In the genomic region with DNA sequence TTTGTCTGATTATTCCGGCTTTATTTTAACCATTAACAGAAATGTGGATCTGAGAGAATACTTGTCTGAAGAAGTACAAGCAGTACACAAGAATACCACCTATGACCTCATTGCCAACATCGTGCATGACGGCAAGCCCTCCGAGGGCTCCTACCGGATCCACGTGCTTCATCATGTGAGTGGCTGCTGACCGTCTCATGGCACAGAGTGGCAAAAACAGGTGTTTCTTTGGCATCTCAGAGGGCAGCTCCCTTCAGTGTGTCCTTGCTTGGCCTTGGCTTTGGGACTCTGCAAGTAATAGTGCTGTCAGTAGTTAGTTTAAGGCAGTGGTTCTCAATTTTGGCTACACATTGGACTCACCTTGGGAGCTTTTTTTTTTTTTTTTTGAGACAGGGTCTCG, we compare ENCODE assay signal across 22 cellular contexts. TPM values are rescaled to one million over a fixed set of nuclear protein-coding genes. Genes with fewer than 3 reads are reported as not detected.
DNase-seq lines count a peak whose midpoint lies in the region; ATAC-seq and TF ChIP-seq lines count a peak whose summit lies in the region.
"Had no signal": no experiment of that assay in that cellular context is flagged by ENCODE, and none has a peak within 500 bp of the region (broad histone marks: within the 10 kb centered on the region; RNA-seq: fewer than 3 reads in every experiment).

No MANE protein-coding gene starts in this region.

- no peaks in the 10 kb centered on the region for H3K79me2 ChIP-seq in OCI-LY3 (ENCODE audit: low read length)

- peaks cover 11% of the 10 kb centered on the region for H4K20me1 ChIP-seq in OCI-LY3 (ENCODE audit: insufficient read depth, low read length)

- no peak overlapping the region; the same call in 1 of the 2 replicates for H3K9ac ChIP-seq in OCI-LY3 (ENCODE audit: low read length)

- DNase-seq in LHCN-M2 (ENCODE audit: low read depth): peak; percentile 45
- peak; percentile 89 for DNase-seq in myocyte (ENCODE audit: low read depth)
- peak; percentile 75 to 92 for DNase-seq in gastrocnemius medialis
- no peak for DNase-seq in GM13977 (ENCODE audit: low spot score)
- DNase-seq in COLO668 (lab: John Stamatoyannopoulos, UW; ENCODE audit: unreplicated experiment): no peak
- DNase-seq: C1 segment of cervical spinal cord; CD4-positive, alpha-beta memory T cell; DMS 273 treated with DMSO at 0.1 percent for 48 hours; DMS79; EL; GDM1; H9 had no signal

- in situ Hi-C loops in gastrocnemius medialis (cut with MboI; ENCODE audit: low sequenced_read_pairs in 4 of 4): loop anchor here in 3 of 4 donors (25.0 kb wide), 1 partner anchor 442 kb away; no protein-coding TSS in a partner anchor
- in situ Hi-C loops in GM13977 (cut with MboI; ENCODE audit: low pct_unique_long_range_greater_than_20kb, low sequenced_read_pairs, unreplicated experiment): no loop called here

- H3K27ac ChIP-seq in OCI-LY3 (ENCODE audit: low read length): 0 out of 2 replicates have a peak overlapping the region, but pooled peaks have one; percentile 15
- peak overlapping the region; percentile 77 to 92 (median 84) for H3K27ac ChIP-seq in gastrocnemius medialis

- peak in 1 of 2 donors; percentile 12 for TF ChIP-seq POLR2A in gastrocnemius medialis (IDR thresholded peaks at IDR 0.05)

- intact Hi-C loops in gastrocnemius medialis (cut with DNase I; ENCODE audit: low total_unique reads): loop anchor here (1.0 kb wide), 1 partner anchor 60 kb away; no protein-coding TSS in a partner anchor

- peaks cover 53% of the 10 kb centered on the region for H3K4me1 ChIP-seq in OCI-LY3 (ENCODE audit: low read length)
- peaks cover 8 to 11% of the 10 kb centered on the region in 2 donors for H3K4me1 ChIP-seq in gastrocnemius medialis

- no peaks in the 10 kb centered on the region for H3K27me3 ChIP-seq in OCI-LY3 (ENCODE audit: low read depth, low read length)
- H3K27me3 ChIP-seq in gastrocnemius medialis: no peaks in the 10 kb centered on the region

- peaks cover 77% of the 10 kb centered on the region for H3K36me3 ChIP-seq in OCI-LY3 (replicated peaks; ENCODE audit: low read depth, low read length)
- H3K36me3 ChIP-seq in gastrocnemius medialis: peaks cover 9 to 95% of the 10 kb centered on the region in 2 donors

- H3K4me2 ChIP-seq in OCI-LY3 (ENCODE audit: low read length): peak overlapping the region; percentile 25
- H3K4me2 ChIP-seq: GM23338 had no signal

- no peak overlapping the region for H2AFZ ChIP-seq in OCI-LY3 (ENCODE audit: low read depth, low read length)
- H2AFZ ChIP-seq: GM23338 had no signal

- H3K9me3 ChIP-seq in OCI-LY3 (ENCODE audit: insufficient read depth, low read length) (no peaks in the 10 kb centered on the region), gastrocnemius medialis (no peaks in the 10 kb centered on the region)

- no peak for TF ChIP-seq CTCF in OCI-LY3 (IDR thresholded peaks at IDR 0.05; ENCODE audit: low read depth, low read length)
- TF ChIP-seq CTCF in gastrocnemius medialis (IDR thresholded peaks at IDR 0.05 in 4 of 5, conservative IDR thresholded peaks at IDR 0.05 in 1 of 5): no peak
- TF ChIP-seq CTCF in GM13977 (IDR thresholded peaks at IDR 0.05; ENCODE audit: extremely low read depth, insufficient read depth, missing control alignments): no peak

- H3K4me3 ChIP-seq in OCI-LY3 (ENCODE audit: low read length) (no peak overlapping the region), gastrocnemius medialis (no peak overlapping the region)
- H3K4me3 ChIP-seq: GM12878, GM23338 had no signal

- ATAC-seq in gastrocnemius medialis: peak; percentile 93 to 98
- ATAC-seq in GM18870 (IDR thresholded peaks at IDR 0.05; ENCODE audit: unreplicated experiment): no peak
- no peak for ATAC-seq in HG03460 (IDR thresholded peaks at IDR 0.05; ENCODE audit: unreplicated experiment)
- ATAC-seq: GM12878, GM23338, HCT116 had no signal

RNA-seq across cellular contexts. Expression of a gene that starts 23.1 kb away (rescaled TPM):
- total RNA-seq in LHCN-M2 (2014; rRNA removed) (not detected in 2 replicates), myocyte (not detected in 2 replicates), gastrocnemius medialis (not detected)
- not detected for polyA plus RNA-seq in LHCN-M2 (2012)
- 0.08 TPM for polyA plus RNA-seq in myocyte (2012)
- total RNA-seq: A172; A673; CD4-positive, alpha-beta memory T cell; GM23338; H4; H9 had no signal
- polyA plus RNA-seq: BJ; CD4-positive, alpha-beta memory T cell had no signal

RNA-seq across cellular contexts. Expression of a gene that starts 28.9 kb away (rescaled TPM):
- total RNA-seq in LHCN-M2 (2014; rRNA removed): 68.3 and 92.4 TPM in 2 replicates
- polyA plus RNA-seq in LHCN-M2 (2012): 52.7 TPM
- total RNA-seq in myocyte: 47.7 and 81.2 TPM in 2 replicates
- polyA plus RNA-seq in myocyte (2012): 68.4 TPM
- total RNA-seq in gastrocnemius medialis: 100 to 1,000 TPM in 1 of 4 donors, 10 to 100 TPM in 3; 72.2 to 139 (median 92.1) TPM

RNA-seq across cellular contexts. Expression of a gene that starts 33.0 kb away (rescaled TPM):
- 9.4 and 15.7 TPM in 2 replicates for total RNA-seq in LHCN-M2 (2014; rRNA removed)
- polyA plus RNA-seq in LHCN-M2 (2012): 25.8 TPM
- 20.2 and 28.5 TPM in 2 replicates for total RNA-seq in myocyte
- polyA plus RNA-seq in myocyte (2012): 45.2 TPM
- total RNA-seq in gastrocnemius medialis: 10 to 100 TPM; 28.4 to 35.4 (median 32.3) TPM

RNA-seq across cellular contexts. Expression of a gene that starts 42.4 kb away (rescaled TPM):
- total RNA-seq in LHCN-M2 (2014; rRNA removed): 18.9 and 24.4 TPM in 2 replicates
- polyA plus RNA-seq in LHCN-M2 (2012): 39.2 TPM
- 22.7 and 24.9 TPM in 2 replicates for total RNA-seq in myocyte
- 66.8 TPM for polyA plus RNA-seq in myocyte (2012)
- total RNA-seq in gastrocnemius medialis: 100 to 1,000 TPM in 1 of 4 donors, 10 to 100 TPM in 3; 44.4 to 102 (median 80.7) TPM

RNA-seq across cellular contexts. Expression of a gene that starts 49.2 kb away (rescaled TPM):
- not detected in 2 replicates for total RNA-seq in LHCN-M2 (2014; rRNA removed)
- polyA plus RNA-seq in LHCN-M2 (2012): not detected
- total RNA-seq in myocyte: 1.4 TPM in 1 of 2 replicates, not detected in the other
- polyA plus RNA-seq in myocyte (2012): 0.14 TPM
- 10 to 100 TPM in 2 of 4 donors, 1 to 10 TPM in 2; 3.6 to 36.1 (median 12.0) TPM for total RNA-seq in gastrocnemius medialis
- total RNA-seq: A172, A673, GM23338, H4, H9 had no signal
- polyA plus RNA-seq: BJ, GM23338 had no signal

Comparison
In these comparisons a context has a peak if more than half of its experiments do, and no peak if none do; other contexts are left out.
1. DNase-seq: peak in LHCN-M2 (single experiment), myocyte (single experiment) and gastrocnemius medialis (2 of 2); none in GM13977 (single experiment) and COLO668 (single experiment).
2. ATAC-seq: peak in gastrocnemius medialis (2 of 2); none in GM18870 (single experiment) and HG03460 (single experiment).